ENCODE assay signal across 19 cellular contexts in genomic region chr1:168507828-168508227, GRCh38. TPM values are rescaled to one million over a fixed set of nuclear protein-coding genes. Genes with fewer than 3 reads are reported as not detected.
DNase-seq lines count a peak whose midpoint lies in the region; ATAC-seq and TF ChIP-seq lines count a peak whose summit lies in the region.
"Had no signal": no experiment of that assay in that cellular context is flagged by ENCODE, and none has a peak within 500 bp of the region (broad histone marks: within the 10 kb centered on the region; RNA-seq: fewer than 3 reads in every experiment).

No MANE protein-coding gene starts in this region.

- H3K9me3 ChIP-seq in sigmoid colon: no peaks in the 10 kb centered on the region

- no peaks in the 10 kb centered on the region for H3K27me3 Mint-ChIP-seq in activated naive CD8-positive, alpha-beta T cell
- no peaks in the 10 kb centered on the region for H3K27me3 Mint-ChIP-seq in activated naive CD8-positive, alpha-beta T cell treated with anti-CD3 and anti-CD28 coated beads for 36 hours
- no peaks in the 10 kb centered on the region for H3K27me3 Mint-ChIP-seq in activated naive CD8-positive, alpha-beta T cell treated with anti-CD3 and anti-CD28 coated beads, Interleukin-2, amount 10 ng/mL, durations not matched to agents 7 days and 5 days
- H3K27me3 Mint-ChIP-seq in activated T-helper 17 cell treated with anti-CD3 and anti-CD28 coated beads, Interleukin-2, amount 50 U/mL, for 72 hours: no peaks in the 10 kb centered on the region
- H3K27me3 Mint-ChIP-seq: CD4-positive, alpha-beta T cell had no signal

- H3K27ac Mint-ChIP-seq in activated naive CD8-positive, alpha-beta T cell: peak overlapping the region; percentile 30
- H3K27ac Mint-ChIP-seq in activated naive CD8-positive, alpha-beta T cell treated with anti-CD3 and anti-CD28 coated beads for 36 hours: no peak overlapping the region
- peak overlapping the region; percentile 37 for H3K27ac Mint-ChIP-seq in activated naive CD8-positive, alpha-beta T cell treated with anti-CD3 and anti-CD28 coated beads, Interleukin-2, amount 10 ng/mL, durations not matched to agents 7 days and 5 days
- H3K27ac Mint-ChIP-seq in activated T-helper 17 cell treated with anti-CD3 and anti-CD28 coated beads, Interleukin-2, amount 50 U/mL, for 72 hours: no peak overlapping the region
- H3K27ac Mint-ChIP-seq: B cell; CD4-positive, alpha-beta T cell had no signal

- H3K4me1 Mint-ChIP-seq in activated naive CD8-positive, alpha-beta T cell (ENCODE audit: low read depth): peaks cover 65% of the 10 kb centered on the region
- H3K4me1 Mint-ChIP-seq in activated naive CD8-positive, alpha-beta T cell treated with anti-CD3 and anti-CD28 coated beads for 36 hours: peaks cover 59% of the 10 kb centered on the region
- peaks cover 79% of the 10 kb centered on the region for H3K4me1 Mint-ChIP-seq in activated naive CD8-positive, alpha-beta T cell treated with anti-CD3 and anti-CD28 coated beads, Interleukin-2, amount 10 ng/mL, durations not matched to agents 7 days and 5 days
- H3K4me1 Mint-ChIP-seq in activated T-helper 17 cell treated with anti-CD3 and anti-CD28 coated beads, Interleukin-2, amount 50 U/mL, for 72 hours: peaks cover 14% of the 10 kb centered on the region
- H3K4me1 Mint-ChIP-seq: B cell had no signal

- H3K27ac ChIP-seq in epithelial cell of prostate (peak overlapping the region; percentile 21), sigmoid colon (peak overlapping the region; percentile 7 to 43 (median 17))
- H3K27ac ChIP-seq: HL-60 had no signal

- no peak for ATAC-seq in activated naive CD8-positive, alpha-beta T cell treated with anti-CD3 and anti-CD28 coated beads, Interleukin-2, amount 10 ng/mL, durations not matched to agents 7 days and 5 days (ENCODE audit: low read depth)
- ATAC-seq in activated T-helper 17 cell treated with anti-CD3 and anti-CD28 coated beads, Interleukin-2, amount 50 U/mL, for 72 hours (replicated peaks): no peak
- ATAC-seq in Right ventricle myocardium superior (ENCODE audit: poor library complexity): no peak

- no peak for TF ChIP-seq POLR2A in sigmoid colon (IDR thresholded peaks at IDR 0.05)

- POLR2A ChIA-PET in activated naive CD8-positive, alpha-beta T cell treated with anti-CD3 and anti-CD28 coated beads, Interleukin-2, amount 10 ng/mL, durations not matched to agents 7 days and 5 days (lab: Charles Lee): interaction anchor here (0.6 to 1.1 kb wide), 2 partner anchors 41 to 45 kb away, joined by 3 read pairs; no protein-coding TSS in a partner anchor

- peaks cover 2% of the 10 kb centered on the region for H3K36me3 Mint-ChIP-seq in activated naive CD8-positive, alpha-beta T cell
- peaks cover 2% of the 10 kb centered on the region for H3K36me3 Mint-ChIP-seq in activated naive CD8-positive, alpha-beta T cell treated with anti-CD3 and anti-CD28 coated beads for 36 hours
- peaks cover 57% of the 10 kb centered on the region for H3K36me3 Mint-ChIP-seq in activated naive CD8-positive, alpha-beta T cell treated with anti-CD3 and anti-CD28 coated beads, Interleukin-2, amount 10 ng/mL, durations not matched to agents 7 days and 5 days
- H3K36me3 Mint-ChIP-seq in activated T-helper 17 cell treated with anti-CD3 and anti-CD28 coated beads, Interleukin-2, amount 50 U/mL, for 72 hours (ENCODE audit: low read depth): no peaks in the 10 kb centered on the region

- no peak for TF ChIP-seq EP300 in sigmoid colon (IDR thresholded peaks at IDR 0.05)

- no peaks in the 10 kb centered on the region for H3K9me3 Mint-ChIP-seq in activated naive CD8-positive, alpha-beta T cell (ENCODE audit: low read depth)
- H3K9me3 Mint-ChIP-seq in activated naive CD8-positive, alpha-beta T cell treated with anti-CD3 and anti-CD28 coated beads for 36 hours: peaks cover 3% of the 10 kb centered on the region
- H3K9me3 Mint-ChIP-seq in activated naive CD8-positive, alpha-beta T cell treated with anti-CD3 and anti-CD28 coated beads, Interleukin-2, amount 10 ng/mL, durations not matched to agents 7 days and 5 days: peaks cover 9% of the 10 kb centered on the region
- H3K9me3 Mint-ChIP-seq in activated T-helper 17 cell treated with anti-CD3 and anti-CD28 coated beads, Interleukin-2, amount 50 U/mL, for 72 hours: no peaks in the 10 kb centered on the region
- H3K9me3 Mint-ChIP-seq: CD4-positive, alpha-beta T cell had no signal

- TF ChIP-seq CTCF in sigmoid colon (IDR thresholded peaks at IDR 0.05): no peak

- no peak overlapping the region for H3K4me3 ChIP-seq in sigmoid colon

- no peak overlapping the region for H3K4me3 Mint-ChIP-seq in activated naive CD8-positive, alpha-beta T cell
- no peak overlapping the region for H3K4me3 Mint-ChIP-seq in activated naive CD8-positive, alpha-beta T cell treated with anti-CD3 and anti-CD28 coated beads for 36 hours
- no peak overlapping the region for H3K4me3 Mint-ChIP-seq in activated naive CD8-positive, alpha-beta T cell treated with anti-CD3 and anti-CD28 coated beads, Interleukin-2, amount 10 ng/mL, durations not matched to agents 7 days and 5 days
- H3K4me3 Mint-ChIP-seq in activated T-helper 17 cell treated with anti-CD3 and anti-CD28 coated beads, Interleukin-2, amount 50 U/mL, for 72 hours: no peak overlapping the region
- H3K4me3 Mint-ChIP-seq: B cell; CD4-positive, alpha-beta T cell had no signal

- no peaks in the 10 kb centered on the region for H3K36me3 ChIP-seq in sigmoid colon

- no peak for DNase-seq in activated naive CD8-positive, alpha-beta T cell treated with anti-CD3 and anti-CD28 coated beads for 36 hours
- no peak for DNase-seq in activated naive CD8-positive, alpha-beta T cell treated with anti-CD3 and anti-CD28 coated beads, Interleukin-2, amount 10 ng/mL, durations not matched to agents 7 days and 5 days
- no peak for DNase-seq in epithelial cell of prostate (ENCODE audit: low read depth, low spot score)
- DNase-seq in sigmoid colon: no peak
- DNase-seq in Right ventricle myocardium superior: no peak
- no peak for DNase-seq in dermis blood vessel endothelial cell
- DNase-seq: ACHN; C1 segment of cervical spinal cord; Calu3; CD4-positive, alpha-beta T cell; DMS 273 treated with DMSO at 0.1 percent for 48 hours; HCEC 1CT had no signal

- no peaks in the 10 kb centered on the region for H3K27me3 ChIP-seq in sigmoid colon

- 95% methylated on average over 4 of the region's 4 CpGs for WGBS in sigmoid colon, 2 donors

- peaks cover 0 to 49% (median 31%) of the 10 kb centered on the region in 4 donors for H3K4me1 ChIP-seq in sigmoid colon

- intact Hi-C loops in sigmoid colon (cut with DNase I): no loop called here
- intact Hi-C loops in Right ventricle myocardium superior (cut with DNase I): no loop called here

RNA-seq across cellular contexts. Expression of gene XCL2, which starts 36.0 kb away (rescaled TPM):
- 100 to 1,000 TPM; 136 to 139 TPM for total RNA-seq in activated naive CD8-positive, alpha-beta T cell treated with anti-CD3 and anti-CD28 coated beads for 36 hours
- total RNA-seq in activated naive CD8-positive, alpha-beta T cell treated with anti-CD3 and anti-CD28 coated beads, Interleukin-2, amount 10 ng/mL, durations not matched to agents 7 days and 5 days: 10 to 100 TPM; 15.4 to 19.3 TPM
- total RNA-seq in sigmoid colon: 1 to 10 TPM in 1 of 4 donors, not detected in 3; 1.9 TPM
- polyA plus RNA-seq in sigmoid colon: 1 to 10 TPM in 1 of 3 donors, not detected in 2; 1.4 TPM
- total RNA-seq in activated T-helper 17 cell treated with anti-CD3 and anti-CD28 coated beads, Interleukin-2, amount 50 U/mL, for 72 hours: not detected
- total RNA-seq in Right ventricle myocardium superior: not detected
- not detected in 2 replicates for total RNA-seq in dermis blood vessel endothelial cell
- total RNA-seq: A172; B cell; Calu3; CD4-positive, alpha-beta T cell; Daoy; H4 had no signal

Comparison
In these comparisons a context has a peak if more than half of its experiments do, and no peak if none do; other contexts are left out.
1. H3K27ac Mint-ChIP-seq: peak in activated naive CD8-positive, alpha-beta T cell (single experiment) and activated naive CD8-positive, alpha-beta T cell treated with anti-CD3 and anti-CD28 coated beads, Interleukin-2, amount 10 ng/mL, durations not matched to agents 7 days and 5 days (single experiment); none in activated naive CD8-positive, alpha-beta T cell treated with anti-CD3 and anti-CD28 coated beads for 36 hours (single experiment) and activated T-helper 17 cell treated with anti-CD3 and anti-CD28 coated beads, Interleukin-2, amount 50 U/mL, for 72 hours (single experiment).
2. RNA of gene XCL2, which starts 36.0 kb away (total RNA-seq): 136 to 139 TPM in activated naive CD8-positive, alpha-beta T cell treated with anti-CD3 and anti-CD28 coated beads for 36 hours; 15.4 to 19.3 TPM in activated naive CD8-positive, alpha-beta T cell treated with anti-CD3 and anti-CD28 coated beads, Interleukin-2, amount 10 ng/mL, durations not matched to agents 7 days and 5 days, 1.9 TPM in sigmoid colon, not detected in activated T-helper 17 cell treated with anti-CD3 and anti-CD28 coated beads, Interleukin-2, amount 50 U/mL, for 72 hours, not detected in Right ventricle myocardium superior (single experiment) and not detected in dermis blood vessel endothelial cell; every median in the first group is over 4 times any median in the second.